ENCODE assay signal across 8 cellular contexts in the genomic region with DNA sequence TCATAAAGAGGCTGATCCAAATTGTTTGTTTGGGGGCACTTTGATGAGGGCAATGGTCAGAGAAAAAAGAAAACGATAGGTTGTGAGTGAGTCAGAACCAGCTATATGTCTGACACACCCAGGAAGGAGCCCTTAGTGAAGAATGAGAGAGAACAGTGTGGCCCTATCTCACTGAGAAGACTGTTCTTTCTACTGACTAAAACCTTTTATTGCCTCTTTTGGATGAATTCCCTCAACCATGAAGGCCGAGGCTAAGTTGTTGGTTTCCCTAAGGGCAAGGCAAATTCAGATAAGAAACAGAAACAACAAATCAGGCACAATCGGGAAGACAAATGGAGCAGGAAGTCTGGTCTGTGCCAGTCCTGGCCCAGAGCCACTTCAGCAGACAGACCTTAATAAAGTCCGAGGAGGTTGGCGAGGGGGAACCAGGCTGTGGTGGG.
DNase-seq lines count a peak whose midpoint lies in the region; ATAC-seq and TF ChIP-seq lines count a peak whose summit lies in the region.

No MANE protein-coding gene starts in this region.

- no peaks in the 10 kb centered on the region for H3K79me2 ChIP-seq in PC-9 (ENCODE audit: low read depth)

- intact Hi-C loops in Calu3 (cut with micrococcal nuclease; ENCODE audit: unreplicated experiment) (loop anchor here (5.0 kb wide), 1 partner anchor 82 kb away; a partner anchor contains a TSS), PC-9 (cut with micrococcal nuclease; ENCODE audit: unreplicated experiment) (loop anchor here (2.0 kb wide), 5 partner anchors 30 to 150 kb away; a partner anchor contains a TSS), lower leg skin (cut with DNase I; ENCODE audit: low total_unique reads) (no loop called here)

- BruUV-seq in Calu3 (replicated peaks; lab: Mats Ljungman, UMichigan) (no TSS peak), PC-9 (replicated peaks; lab: Mats Ljungman, UMichigan) (no TSS peak)

- H3K27ac ChIP-seq in PC-9 (peak overlapping the region; percentile 76), duodenal mucosa (ENCODE audit: low read depth, low read length) (peak overlapping the region; percentile 61)

- H3F3A ChIP-seq in PC-9 (ENCODE audit: insufficient read depth, low read depth) = peaks cover 10% of the 10 kb centered on the region

- no peak for TF ChIP-seq CTCF in Calu3 (IDR thresholded peaks at IDR 0.05; ENCODE audit: unreplicated experiment)
- TF ChIP-seq CTCF in PC-9 (conservative IDR thresholded peaks at IDR 0.05) = no peak
- TF ChIP-seq CTCF in lower leg skin (IDR thresholded peaks at IDR 0.05) = no peak

- H3K4me1 Mint-ChIP-seq in Calu3 (ENCODE audit: low read depth, unreplicated experiment) = peaks cover 60% of the 10 kb centered on the region
- peaks cover 48 to 95% (median 92%) of the 10 kb centered on the region in 4 donors for H3K4me1 Mint-ChIP-seq in naive thymus-derived CD8-positive, alpha-beta T cell

- no peaks in the 10 kb centered on the region for H3K9me2 ChIP-seq in PC-9 (ENCODE audit: insufficient read depth)

- H3K36me3 Mint-ChIP-seq in Calu3 (ENCODE audit: insufficient read depth, unreplicated experiment) = peaks cover 36% of the 10 kb centered on the region
- peaks cover 8 to 97% (median 62%) of the 10 kb centered on the region in 3 donors for H3K36me3 Mint-ChIP-seq in naive thymus-derived CD8-positive, alpha-beta T cell

- H4K20me1 ChIP-seq in PC-9 (ENCODE audit: insufficient read depth) = no peaks in the 10 kb centered on the region

- H3K36me3 ChIP-seq in PC-9 (ENCODE audit: low read depth) (no peaks in the 10 kb centered on the region), duodenal mucosa (ENCODE audit: control insufficient read depth in 1 of 2, insufficient read depth in 2 of 2, low read length in 2 of 2) (peaks cover 19 to 32% of the 10 kb centered on the region in 2 donors)

- no peak for TF ChIP-seq POLR2A in lower leg skin (IDR thresholded peaks at IDR 0.05)

- H3K4me2 ChIP-seq in PC-9 = peak overlapping the region; percentile 27; the same call in 1 of the 2 replicates

- H3K4me3 Mint-ChIP-seq in Calu3 (ENCODE audit: low read depth, unreplicated experiment) = no peak overlapping the region
- H3K4me3 Mint-ChIP-seq in naive thymus-derived CD8-positive, alpha-beta T cell = peak overlapping the region; percentile 2 to 81 (median 76)

- peak overlapping the region; percentile 68 for H3K27ac Mint-ChIP-seq in Calu3 (ENCODE audit: unreplicated experiment)
- peak overlapping the region; percentile 81 to 100 (median 95) for H3K27ac Mint-ChIP-seq in naive thymus-derived CD8-positive, alpha-beta T cell

- H3K9me3 Mint-ChIP-seq in Calu3 (ENCODE audit: low read depth, unreplicated experiment) = no peaks in the 10 kb centered on the region
- no peaks in the 10 kb centered on the region for H3K9me3 Mint-ChIP-seq in naive thymus-derived CD8-positive, alpha-beta T cell

- H3K9ac ChIP-seq in duodenal mucosa (ENCODE audit: low read depth in 1 of 2, low read length in 2 of 2) = peak overlapping the region in 1 of 2 donors; percentile 4

- H3K9me3 ChIP-seq in PC-9 (ENCODE audit: insufficient read depth, low read depth) (no peaks in the 10 kb centered on the region), duodenal mucosa (ENCODE audit: control insufficient read depth in 1 of 2, low read length in 2 of 2) (no peaks in the 10 kb centered on the region)

- no peaks in the 10 kb centered on the region for H3K27me3 ChIP-seq in PC-9 (ENCODE audit: insufficient read depth, low read depth)
- H3K27me3 ChIP-seq in duodenal mucosa (ENCODE audit: control insufficient read depth in 1 of 2, insufficient read depth in 2 of 2, low read length in 2 of 2) = no peaks in the 10 kb centered on the region

- peak; percentile 34 to 59 for ATAC-seq in naive thymus-derived CD8-positive, alpha-beta T cell
- ATAC-seq in GM18511 (IDR thresholded peaks at IDR 0.05; ENCODE audit: unreplicated experiment) = no peak

- H3K4me3 ChIP-seq in PC-9 (no peak overlapping the region), duodenal mucosa (ENCODE audit: low read depth in 1 of 2, low read length in 2 of 2) (peak overlapping the region in 1 of 2 donors; percentile 46), lower leg skin (ENCODE audit: low read depth, poor library complexity, severe bottlenecking) (no peak overlapping the region)

- H3K4me1 ChIP-seq in PC-9 (replicated peaks; ENCODE audit: insufficient read depth) (peaks cover 21% of the 10 kb centered on the region), duodenal mucosa (ENCODE audit: control insufficient read depth in 1 of 2, insufficient read depth in 2 of 2, low read length in 2 of 2) (peaks cover 33 to 43% of the 10 kb centered on the region in 2 donors)

- CTCF ChIA-PET in Calu3 (lab: Charles Lee) (interaction anchor here (0.5 to 1.8 kb wide), 5 partner anchors 10 to 370 kb away, joined by 3 to 7 read pairs (median 4); a partner anchor contains a TSS), PC-9 (lab: Charles Lee) (no interaction called here)

- POLR2A ChIA-PET in PC-9 (lab: Charles Lee; ENCODE audit: unreplicated experiment) = interaction anchor here (0.6 kb wide), 2 partner anchors 178 to 497 kb away, joined by 4 to 6 read pairs; no protein-coding TSS in a partner anchor
- POLR2A ChIA-PET in naive thymus-derived CD8-positive, alpha-beta T cell (lab: Charles Lee) = interaction anchor here (0.6 to 2.2 kb wide), 11 partner anchors 8 to 82 kb away, joined by 3 to 12 read pairs (median 4); no protein-coding TSS in a partner anchor

- WGBS in lower leg skin, 2 donors = 4 to 5% methylated on average over 5 of the region's 5 CpGs

- DNase-seq in Calu3 = peak; percentile 40
- peak; percentile 38 to 78 for DNase-seq in PC-9
- no peak for DNase-seq in naive thymus-derived CD8-positive, alpha-beta T cell
- no peak for DNase-seq in stimulated activated CD4-positive, alpha-beta T cell treated with anti-CD3 and anti-CD28 coated beads, Interleukin-4, amount 100 ng/mL, for 4 hours
- DNase-seq in NCI-H345 (lab: John Stamatoyannopoulos, UW) = no peak
- DNase-seq in lower leg skin (ENCODE audit: low spot score in 2 of 2) = no peak

- no peak overlapping the region for H2AFZ ChIP-seq in PC-9

- H3K27me3 Mint-ChIP-seq in Calu3 (ENCODE audit: unreplicated experiment) = no peaks in the 10 kb centered on the region
- no peaks in the 10 kb centered on the region for H3K27me3 Mint-ChIP-seq in naive thymus-derived CD8-positive, alpha-beta T cell

Comparison
In these comparisons a context has a peak if more than half of its experiments do, and no peak if none do; other contexts are left out.
1. DNase-seq: peak in Calu3 (single experiment) and PC-9 (2 of 2); none in naive thymus-derived CD8-positive, alpha-beta T cell (0 of 10), stimulated activated CD4-positive, alpha-beta T cell treated with anti-CD3 and anti-CD28 coated beads, Interleukin-4, amount 100 ng/mL, for 4 hours (0 of 2), NCI-H345 (single experiment) and lower leg skin (0 of 2).